Comparison of ENCODE assay signal across 8 cellular contexts in the genomic region with DNA sequence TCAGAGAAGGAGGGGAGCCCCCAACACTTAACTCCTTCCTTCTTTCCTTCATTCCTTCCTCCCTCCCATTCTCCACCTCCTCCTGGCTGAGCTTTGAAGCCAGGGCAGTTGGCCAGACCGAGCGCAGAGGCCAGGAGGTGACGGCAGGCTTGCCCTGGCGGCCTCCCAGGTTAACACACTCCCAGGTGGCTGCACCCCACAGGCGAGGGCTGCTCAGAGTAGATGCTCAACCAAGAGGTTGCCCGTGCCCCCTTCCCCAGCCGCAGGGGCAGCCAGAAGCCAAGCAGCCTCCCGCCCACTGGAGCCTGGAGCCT. TPM values are rescaled to one million over a fixed set of nuclear protein-coding genes. Genes with fewer than 3 reads are reported as not detected.
A peak's percentile ranks its signal among the peaks of the same experiment; 100 is the strongest.
DNase-seq lines count a peak whose midpoint lies in the region; ATAC-seq, FAIRE-seq and TF ChIP-seq lines count a peak whose summit lies in the region.

No MANE protein-coding gene starts in this region.

- no peak for DNase-seq in CD8-positive, alpha-beta memory T cell
- DNase-seq in Panc1 (ENCODE audit: low read depth, low spot score) (no peak), epithelial cell of proximal tubule (ENCODE audit: low read depth) (no peak), pancreas (peak; percentile 54 to 89 (median 77)), DMS 273 treated with DMSO at 0.1 percent for 48 hours (lab: John Stamatoyannopoulos, UW) (no peak), GM10266 (ENCODE audit: extremely low spot score) (no peak)
- DNase-seq in activated CD4-positive, CD25-positive, alpha-beta regulatory T cell treated with anti-CD3 and anti-CD28 coated beads, Interleukin-2, amount 50 U/mL, for 72 hours = no peak

- in situ Hi-C loops in Panc1 (cut with HindIII; ENCODE audit: low pct_unique_long_range_greater_than_20kb, low sequenced_read_pairs) = no loop called here

- 4 to 7% methylated on average over 8 of the region's 8 CpGs for WGBS in pancreas, 2 donors

- no peaks in the 10 kb centered on the region for H3K36me3 Mint-ChIP-seq in CD8-positive, alpha-beta memory T cell

- POLR2A ChIA-PET in CD8-positive, alpha-beta memory T cell (lab: Charles Lee) = interaction anchor here (1.3 to 2.4 kb wide), 4 partner anchors 10 to 424 kb away, joined by 3 to 13 read pairs (median 5); a partner anchor contains a TSS
- POLR2A ChIA-PET in Panc1 (lab: Charles Lee) = interaction anchor here (2.0 kb wide), 1 partner anchor 38 kb away, joined by 12 read pairs; the partner anchor contains the start of gene PHLDA2

- FAIRE-seq in pancreas (lab: Jason Lieb, UNC) = no peak

- peak overlapping the region; percentile 71 for H3K27ac ChIP-seq in CD8-positive, alpha-beta memory T cell (ENCODE audit: low read depth, low read length)
- H3K27ac ChIP-seq in Panc1 (ENCODE audit: low read length) = peak overlapping the region; percentile 83
- H3K27ac ChIP-seq in pancreas = no peak overlapping the region

- H3K4me3 Mint-ChIP-seq in CD8-positive, alpha-beta memory T cell = peak overlapping the region; percentile 45 to 91 (median 73)

- no peaks in the 10 kb centered on the region for H3K27me3 Mint-ChIP-seq in CD8-positive, alpha-beta memory T cell

- TF ChIP-seq CTCF in Panc1 (IDR thresholded peaks at IDR 0.05) (no peak), epithelial cell of proximal tubule (conservative IDR thresholded peaks at IDR 0.05; ENCODE audit: low read depth, low read length) (no peak), pancreas (IDR thresholded peaks at IDR 0.05) (no peak), GM10266 (IDR thresholded peaks at IDR 0.05; ENCODE audit: control insufficient read depth, insufficient read depth, low read depth, missing control alignments) (no peak)

- no peaks in the 10 kb centered on the region for H3K9me3 Mint-ChIP-seq in CD8-positive, alpha-beta memory T cell

- H3K4me1 Mint-ChIP-seq in CD8-positive, alpha-beta memory T cell = peaks cover 20 to 39% (median 30%) of the 10 kb centered on the region in 3 donors

- intact Hi-C loops in Panc1 (cut with micrococcal nuclease; ENCODE audit: unreplicated experiment) = loop anchor here (1.0 kb wide), 1 partner anchor 359 kb away; no protein-coding TSS in a partner anchor
- intact Hi-C loops in pancreas (cut with DNase I) = loop anchor here (2.0 to 10.0 kb wide), 5 partner anchors 357 to 587 kb away; partner anchors contain the start of genes C11orf21 (in 1 of the 3) and TSPAN32 (in 1 of the 3)

- no peaks in the 10 kb centered on the region for H3K27me3 ChIP-seq in CD8-positive, alpha-beta memory T cell (ENCODE audit: insufficient read depth, low read length, poor library complexity, severe bottlenecking)
- H3K27me3 ChIP-seq in Panc1 (ENCODE audit: control insufficient read depth, insufficient read depth, low read length) = no peaks in the 10 kb centered on the region
- H3K27me3 ChIP-seq in pancreas = no peaks in the 10 kb centered on the region

- H3K27ac Mint-ChIP-seq in CD8-positive, alpha-beta memory T cell = peak overlapping the region in 5 of 8 donors; percentile 74 to 91 (median 81)

- no TSS peak for BruUV-seq in Panc1 (replicated peaks; lab: Mats Ljungman, UMichigan)

- no peaks in the 10 kb centered on the region for H3K9me3 ChIP-seq in CD8-positive, alpha-beta memory T cell (ENCODE audit: low read length)
- H3K9me3 ChIP-seq in Panc1 (ENCODE audit: control insufficient read depth, insufficient read depth, low read depth, low read length) (no peaks in the 10 kb centered on the region), pancreas (no peaks in the 10 kb centered on the region)

- peaks cover 31% of the 10 kb centered on the region for H3K4me1 ChIP-seq in CD8-positive, alpha-beta memory T cell (ENCODE audit: insufficient read depth, low read length)
- peaks cover 20% of the 10 kb centered on the region for H3K4me1 ChIP-seq in Panc1 (ENCODE audit: control insufficient read depth, insufficient read depth, low read length)
- H3K4me1 ChIP-seq in pancreas = peaks cover 14 to 23% (median 17%) of the 10 kb centered on the region in 3 donors

- no peaks in the 10 kb centered on the region for H3K36me3 ChIP-seq in CD8-positive, alpha-beta memory T cell (ENCODE audit: insufficient read depth, low read length)
- H3K36me3 ChIP-seq in Panc1 (ENCODE audit: control insufficient read depth, insufficient read depth, low read length) (no peaks in the 10 kb centered on the region), pancreas (no peaks in the 10 kb centered on the region)

- ATAC-seq in Panc1 (peak; percentile 43), pancreas (peak; percentile 29 to 58 (median 40)), HG02973 (IDR thresholded peaks at IDR 0.05; ENCODE audit: unreplicated experiment) (no peak)

- CTCF ChIA-PET in CD8-positive, alpha-beta memory T cell (lab: Charles Lee) = interaction anchor here (0.8 to 14.2 kb wide), 17 partner anchors 9 to 587 kb away, joined by 3 to 345 read pairs (median 6); partner anchors contain the start of gene PHLDA2
- CTCF ChIA-PET in Panc1 (lab: Charles Lee) = interaction anchor here (0.6 to 8.1 kb wide), 5 partner anchors 39 to 1174 kb away, joined by 4 to 132 read pairs (median 6); partner anchors contain the start of gene PHLDA2

- H3K4me3 ChIP-seq in CD8-positive, alpha-beta memory T cell (ENCODE audit: low read length) = peak overlapping the region; percentile 63
- H3K4me3 ChIP-seq in Panc1 (ENCODE audit: low read depth in 2 of 2, low read length in 2 of 2) (peak overlapping the region; percentile 37 to 54), epithelial cell of proximal tubule (ENCODE audit: low read depth, low read length) (peak overlapping the region; percentile 58), pancreas (peak overlapping the region in 1 of 4 donors; percentile 29)

RNA-seq across cellular contexts. Expression of gene CDKN1C, which starts 6.3 kb away (rescaled TPM):
- total RNA-seq in CD8-positive, alpha-beta memory T cell = 1 to 10 TPM; 1.0 to 1.1 TPM
- 0.49 TPM for polyA plus RNA-seq in CD8-positive, alpha-beta memory T cell
- total RNA-seq in Panc1 (2021; ENCODE audit: unreplicated experiment) = 4.6 TPM
- 10.9 TPM for polyA plus RNA-seq in Panc1 (2012; ENCODE audit: insufficient read length)
- total RNA-seq in epithelial cell of proximal tubule = 12.7 and 27.7 TPM in 2 replicates
- total RNA-seq in pancreas = 10 to 100 TPM in 5 of 6 donors, 1 to 10 TPM in 1; 9.2 to 23.1 (median 19.2) TPM
- 10 to 100 TPM; 36.1 to 71.4 TPM for polyA plus RNA-seq in pancreas

RNA-seq across cellular contexts. Expression of gene PHLDA2, which starts 37.4 kb away (rescaled TPM):
- total RNA-seq in CD8-positive, alpha-beta memory T cell = 1 to 10 TPM; 2.1 to 2.9 TPM
- polyA plus RNA-seq in CD8-positive, alpha-beta memory T cell = 1.3 TPM
- total RNA-seq in Panc1 (2021; ENCODE audit: unreplicated experiment) = 195 TPM
- polyA plus RNA-seq in Panc1 (2012; ENCODE audit: insufficient read length) = 286 TPM
- 63.1 and 97.2 TPM in 2 replicates for total RNA-seq in epithelial cell of proximal tubule
- total RNA-seq in pancreas = 1 to 10 TPM in 4 of 6 donors, under 1 TPM in 2; 0.16 to 9.0 (median 2.1) TPM
- 1 to 10 TPM; 2.6 to 5.9 TPM for polyA plus RNA-seq in pancreas

Comparison
In these comparisons a context has a peak if more than half of its experiments do, and no peak if none do; other contexts are left out.
1. DNase-seq: peak in pancreas (6 of 6); none in CD8-positive, alpha-beta memory T cell (0 of 5), Panc1 (single experiment), epithelial cell of proximal tubule (single experiment), activated CD4-positive, CD25-positive, alpha-beta regulatory T cell treated with anti-CD3 and anti-CD28 coated beads, Interleukin-2, amount 50 U/mL, for 72 hours (single experiment), DMS 273 treated with DMSO at 0.1 percent for 48 hours (single experiment) and GM10266 (single experiment).
2. H3K27ac ChIP-seq: peak in CD8-positive, alpha-beta memory T cell (single experiment) and Panc1 (single experiment); none in pancreas (0 of 4).